ENCODE assay signal across 1 cellular context in genomic region chr2:98465456-98466201, GRCh38.
TF ChIP-seq lines count a peak whose summit lies in the region.

No MANE protein-coding gene starts in this region.

TF ChIP-seq in SK-N-SH, 30 proteins besides CTCF, POLR2A, EP300 and RAD21 (continued from another document):
- TF ChIP-seq RFX5 (IDR thresholded peaks at IDR 0.05; ENCODE audit: low read length): no peak
- TF ChIP-seq CHD2 (IDR thresholded peaks at IDR 0.05; ENCODE audit: low read length, partially characterized antibody): no peak
- no peak for TF ChIP-seq FOSL2 (IDR thresholded peaks at IDR 0.05; ENCODE audit: borderline replicate concordance, low read depth)
- TF ChIP-seq NFIC (IDR thresholded peaks at IDR 0.05; ENCODE audit: borderline replicate concordance): peak; percentile 84
- no peak for TF ChIP-seq SIN3A (IDR thresholded peaks at IDR 0.05; ENCODE audit: borderline replicate concordance, low read depth, low read length)
- no peak for TF ChIP-seq RCOR1 (IDR thresholded peaks at IDR 0.05; ENCODE audit: low read length)
- no peak for TF ChIP-seq RXRA (IDR thresholded peaks at IDR 0.05; ENCODE audit: borderline replicate concordance, low read depth)
- no peak for TF ChIP-seq MEF2A (IDR thresholded peaks at IDR 0.05; ENCODE audit: borderline replicate concordance, low read depth)
- no peak for TF ChIP-seq FOXJ3 (CRISPR knock-in tag; IDR thresholded peaks at IDR 0.05)
